ENCODE assay signal across 8 cellular contexts in genomic region chr7:143837223-143837622, GRCh38.
DNase-seq lines count a peak whose midpoint lies in the region; ATAC-seq and TF ChIP-seq lines count a peak whose summit lies in the region.
"Not testable (repeated sequence)": the region's sequence is repeated elsewhere in the genome, so short reads cannot be mapped to it uniquely, and the experiment has no call there.

No MANE protein-coding gene starts in this region.

- H3K27ac ChIP-seq in HUES6 (ENCODE audit: low read depth, low read length): not testable (repeated sequence)
- H3K27ac ChIP-seq in uterus: peak overlapping the region in 1 of 2 donors; percentile 58

- not testable (repeated sequence) for TF ChIP-seq POLR2A in uterus (IDR thresholded peaks at IDR 0.05)

- not testable (repeated sequence) for BruUV-seq in MCF 10A (replicated peaks; lab: Mats Ljungman, UMichigan)

- H3K27me3 Mint-ChIP-seq in activated CD4-positive, alpha-beta memory T cell treated with anti-CD3 and anti-CD28 coated beads, Interleukin-2, amount 10 ng/mL, durations not matched to agents 7 days and 5 days; MCF 10A (ENCODE audit: insufficient read depth, unreplicated experiment): not testable (repeated sequence)

- TF ChIP-seq CTCF in MCF 10A (IDR thresholded peaks at IDR 0.05; ENCODE audit: unreplicated experiment): peak; percentile 72
- TF ChIP-seq CTCF in uterus (IDR thresholded peaks at IDR 0.05): peak in 2 of 4 experiments; percentile 50 to 68

- H3K36me3 ChIP-seq in HUES6 (ENCODE audit: control insufficient read depth, insufficient read depth, low read length); uterus: not testable (repeated sequence)

- intact Hi-C loops in MCF 10A (cut with micrococcal nuclease); uterus (cut with DNase I; ENCODE audit: low total_unique reads): not testable (repeated sequence)

- H3K9me3 Mint-ChIP-seq in activated CD4-positive, alpha-beta memory T cell treated with anti-CD3 and anti-CD28 coated beads, Interleukin-2, amount 10 ng/mL, durations not matched to agents 7 days and 5 days; MCF 10A (ENCODE audit: unreplicated experiment): not testable (repeated sequence)

- not testable (repeated sequence) for H3K36me3 Mint-ChIP-seq in activated CD4-positive, alpha-beta memory T cell treated with anti-CD3 and anti-CD28 coated beads, Interleukin-2, amount 10 ng/mL, durations not matched to agents 7 days and 5 days (ENCODE audit: low read depth); MCF 10A (ENCODE audit: insufficient read depth, unreplicated experiment)

- H3K27me3 ChIP-seq in HUES6 (ENCODE audit: control insufficient read depth, insufficient read depth, low read length); uterus: not testable (repeated sequence)

- H3K4me1 ChIP-seq in HUES6 (ENCODE audit: control insufficient read depth, insufficient read depth, low read length); uterus: not testable (repeated sequence)

- not testable (repeated sequence) for H3K4me3 Mint-ChIP-seq in activated CD4-positive, alpha-beta memory T cell treated with anti-CD3 and anti-CD28 coated beads, Interleukin-2, amount 10 ng/mL, durations not matched to agents 7 days and 5 days; MCF 10A (ENCODE audit: unreplicated experiment)

- H3K27ac Mint-ChIP-seq in activated CD4-positive, alpha-beta memory T cell treated with anti-CD3 and anti-CD28 coated beads, Interleukin-2, amount 10 ng/mL, durations not matched to agents 7 days and 5 days; MCF 10A (ENCODE audit: low read depth, unreplicated experiment): not testable (repeated sequence)

- H3K4me1 Mint-ChIP-seq in activated CD4-positive, alpha-beta memory T cell treated with anti-CD3 and anti-CD28 coated beads, Interleukin-2, amount 10 ng/mL, durations not matched to agents 7 days and 5 days; MCF 10A (ENCODE audit: insufficient read depth, unreplicated experiment): not testable (repeated sequence)

- POLR2A ChIA-PET in activated CD4-positive, alpha-beta memory T cell treated with anti-CD3 and anti-CD28 coated beads, Interleukin-2, amount 10 ng/mL, durations not matched to agents 7 days and 5 days (lab: Charles Lee); MCF 10A (lab: Yijun Ruan, JAX): not testable (repeated sequence)

- not testable (repeated sequence) for H3K9ac ChIP-seq in HUES6 (ENCODE audit: low read length)

- peak; percentile 43 for ATAC-seq in GM18519 (IDR thresholded peaks at IDR 0.05; ENCODE audit: low FRiP score, unreplicated experiment)
- peak; percentile 61 for ATAC-seq in HG02588 (IDR thresholded peaks at IDR 0.05; ENCODE audit: unreplicated experiment)
- peak; percentile 87 for ATAC-seq in left lobe of liver

- CTCF ChIA-PET in activated CD4-positive, alpha-beta memory T cell treated with anti-CD3 and anti-CD28 coated beads, Interleukin-2, amount 10 ng/mL, durations not matched to agents 7 days and 5 days (lab: Charles Lee); MCF 10A (lab: Yijun Ruan, JAX): not testable (repeated sequence)

- peak; percentile 94 for DNase-seq in activated CD4-positive, alpha-beta memory T cell treated with anti-CD3 and anti-CD28 coated beads, Interleukin-2, amount 10 ng/mL, durations not matched to agents 7 days and 5 days
- DNase-seq in MCF 10A (ENCODE audit: unreplicated experiment): not testable (repeated sequence)
- DNase-seq in left lobe of liver (ENCODE audit: low spot score): peak; percentile 93
- DNase-seq in stimulated activated CD4-positive, alpha-beta T cell treated with anti-CD3 and anti-CD28 coated beads, Interleukin-15, amount 100 ng/mL, for 48 hours (ENCODE audit: low read depth in 2 of 2): peak; percentile 81 to 97
- peak; percentile 87 to 93 for DNase-seq in uterus

- not testable (repeated sequence) for H3K9me3 ChIP-seq in HUES6 (ENCODE audit: control insufficient read depth, insufficient read depth, low read depth, low read length); uterus

- H3K4me3 ChIP-seq in HUES6 (ENCODE audit: low read depth, low read length): peak overlapping the region; percentile 40; the same call in 1 of the 2 replicates
- not testable (repeated sequence) for H3K4me3 ChIP-seq in uterus
